Comparison of ENCODE assay signal across 8 cellular contexts in genomic region chr19:41225238-41226052, GRCh38. TPM values are rescaled to one million over a fixed set of nuclear protein-coding genes. Genes with fewer than 3 reads are reported as not detected.
DNase-seq lines count a peak whose midpoint lies in the region; TF ChIP-seq lines count a peak whose summit lies in the region.

No MANE protein-coding gene starts in this region.

- no TSS peak for BruUV-seq in PC-9 (replicated peaks; lab: Mats Ljungman, UMichigan)

- WGBS in adrenal gland, 4 donors: 37 to 51% (median 49%) methylated on average over 17 to 29 of the region's 29 CpGs
- 53% methylated on average over 27 of the region's 29 CpGs for WGBS in hepatocyte (ENCODE audit: low lambda C conversion rate, missing lambda C conversion rate)

- peaks cover 28% of the 10 kb centered on the region for H3K36me3 ChIP-seq in BJ (ENCODE audit: control insufficient read depth, insufficient read depth, low read length)
- H3K36me3 ChIP-seq in PC-9 (ENCODE audit: low read depth): peaks cover 6% of the 10 kb centered on the region; the same call in 1 of the 2 replicates
- H3K36me3 ChIP-seq in adrenal gland (replicated peaks in 1 of 2): no peaks in the 10 kb centered on the region
- no peaks in the 10 kb centered on the region for H3K36me3 ChIP-seq in hepatocyte (replicated peaks; ENCODE audit: insufficient read depth, low read depth)
- peaks cover 57% of the 10 kb centered on the region for H3K36me3 ChIP-seq in skeletal muscle satellite cell (ENCODE audit: insufficient read depth, low read length)

- TF ChIP-seq POLR2A in adrenal gland (IDR thresholded peaks at IDR 0.05): peak in 1 of 2 donors; percentile 56

- H3K4me1 ChIP-seq in PC-9 (replicated peaks; ENCODE audit: insufficient read depth) (peaks cover 52% of the 10 kb centered on the region), adrenal gland (replicated peaks in 1 of 2) (peaks cover 24 to 43% of the 10 kb centered on the region in 2 donors), hepatocyte (ENCODE audit: insufficient read depth) (peaks cover 25% of the 10 kb centered on the region), skeletal muscle satellite cell (ENCODE audit: control insufficient read depth, insufficient read depth, low read length) (peaks cover 65% of the 10 kb centered on the region)

- H3K4me2 ChIP-seq in PC-9 (peak overlapping the region; percentile 91), hepatocyte (peak overlapping the region; percentile 79), skeletal muscle satellite cell (ENCODE audit: low read length) (peak overlapping the region; percentile 82)

- H3K27me3 ChIP-seq in BJ (ENCODE audit: control insufficient read depth, insufficient read depth, low read length): no peaks in the 10 kb centered on the region
- no peaks in the 10 kb centered on the region for H3K27me3 ChIP-seq in PC-9 (ENCODE audit: insufficient read depth, low read depth)
- H3K27me3 ChIP-seq in adrenal gland: no peaks in the 10 kb centered on the region
- no peaks in the 10 kb centered on the region for H3K27me3 ChIP-seq in hepatocyte
- H3K27me3 ChIP-seq in skeletal muscle satellite cell (ENCODE audit: control insufficient read depth, insufficient read depth, low read length): no peaks in the 10 kb centered on the region

- DNase-seq in BJ (ENCODE audit: low read depth) (peak; percentile 98), PC-9 (peak; percentile 90 to 96), adrenal gland (peak; percentile 81 to 95 (median 93)), hepatocyte (ENCODE audit: low spot score) (peak; percentile 89), DMS53 treated with DMSO at 0.1 percent for 48 hours (lab: John Stamatoyannopoulos, UW; ENCODE audit: unreplicated experiment) (no peak), DMS79 treated with DMSO at 0.1 percent for 48 hours (lab: John Stamatoyannopoulos, UW) (no peak)
- no peak for DNase-seq in central memory CD4-positive, alpha-beta T cell

- peaks cover 11% of the 10 kb centered on the region; the same call in 1 of the 2 replicates for H3K79me2 ChIP-seq in PC-9 (ENCODE audit: low read depth)
- peaks cover 5% of the 10 kb centered on the region for H3K79me2 ChIP-seq in hepatocyte

- TF ChIP-seq CTCF in BJ (IDR thresholded peaks at IDR 0.05; ENCODE audit: insufficient read depth, low read depth, low read length) (no peak), PC-9 (conservative IDR thresholded peaks at IDR 0.05) (no peak), adrenal gland (IDR thresholded peaks at IDR 0.05) (no peak), hepatocyte (IDR thresholded peaks at IDR 0.05; ENCODE audit: poor library complexity) (no peak)

- intact Hi-C loops in PC-9 (cut with micrococcal nuclease; ENCODE audit: unreplicated experiment): loop anchor here (2.0 to 5.0 kb wide), 2 partner anchors 49 to 508 kb away; partner anchors contain the start of genes COQ8B and ITPKC
- intact Hi-C loops in adrenal gland (cut with DNase I): no loop called here

- H3K9me3 ChIP-seq in PC-9 (ENCODE audit: insufficient read depth, low read depth) (no peaks in the 10 kb centered on the region), adrenal gland (replicated peaks in 1 of 3) (no peaks in the 10 kb centered on the region), hepatocyte (ENCODE audit: low read depth) (no peaks in the 10 kb centered on the region), skeletal muscle satellite cell (replicated peaks; ENCODE audit: low read length) (no peaks in the 10 kb centered on the region)

- peak overlapping the region; percentile 31 for H3K4me3 ChIP-seq in BJ (ENCODE audit: low read depth, low read length)
- H3K4me3 ChIP-seq in PC-9: peak overlapping the region; percentile 61
- H3K4me3 ChIP-seq in adrenal gland: peak overlapping the region in 2 of 4 donors; percentile 52 to 53
- H3K4me3 ChIP-seq in hepatocyte: peak overlapping the region; percentile 39
- peak overlapping the region; percentile 58 for H3K4me3 ChIP-seq in skeletal muscle satellite cell (ENCODE audit: low read length)

- H3K9ac ChIP-seq in skeletal muscle satellite cell (ENCODE audit: low read depth, low read length): peak overlapping the region; percentile 81

- peak overlapping the region; percentile 78 for H2AFZ ChIP-seq in PC-9
- H2AFZ ChIP-seq in hepatocyte: peak overlapping the region; percentile 40

- POLR2A ChIA-PET in BJ (lab: Charles Lee) (interaction anchor here (0.7 to 0.8 kb wide), 2 partner anchors 448 to 943 kb away, joined by 3 to 4 read pairs; no protein-coding TSS in a partner anchor), PC-9 (lab: Charles Lee; ENCODE audit: unreplicated experiment) (interaction anchor here (0.6 kb wide), 2 partner anchors 44 to 822 kb away, joined by 6 to 28 read pairs; no protein-coding TSS in a partner anchor)

- H4K20me1 ChIP-seq in PC-9 (ENCODE audit: insufficient read depth): no peaks in the 10 kb centered on the region
- H4K20me1 ChIP-seq in hepatocyte (ENCODE audit: insufficient read depth, poor library complexity, severe bottlenecking): no peaks in the 10 kb centered on the region

- CTCF ChIA-PET in BJ (lab: Yijun Ruan, JAX) (interaction anchor here (1.0 to 4.1 kb wide), 4 partner anchors 11 to 38 kb away, joined by 4 to 27 read pairs (median 8); partner anchors contain the start of gene HNRNPUL1), PC-9 (lab: Charles Lee) (no interaction called here)

- H3K27ac ChIP-seq in PC-9 (peak overlapping the region; percentile 78), adrenal gland (peak overlapping the region; percentile 90 to 97 (median 95)), hepatocyte (peak overlapping the region; percentile 97)

- no peaks in the 10 kb centered on the region for H3K9me2 ChIP-seq in PC-9 (ENCODE audit: insufficient read depth)
- H3K9me2 ChIP-seq in hepatocyte (replicated peaks; ENCODE audit: insufficient read depth): no peaks in the 10 kb centered on the region

- peaks cover 37% of the 10 kb centered on the region for H3F3A ChIP-seq in PC-9 (ENCODE audit: insufficient read depth, low read depth)

RNA-seq across cellular contexts. Expression of gene AXL, which starts 6.4 kb away (rescaled TPM):
- 190 and 260 TPM in 2 replicates for polyA plus RNA-seq in BJ (2011; rRNA removed)
- polyA minus RNA-seq in BJ (2011; rRNA and poly(A)+ RNA removed): 840 and 1,131 TPM in 2 replicates
- total RNA-seq in PC-9 (2021): 236 and 271 TPM in 2 replicates
- 100 to 1,000 TPM in 1 of 8 donors, 10 to 100 TPM in 7; 47.6 to 105 (median 61.3) TPM for total RNA-seq in adrenal gland
- polyA plus RNA-seq in adrenal gland: 10 to 100 TPM; 12.0 to 18.1 (median 16.8) TPM
- 35.0 and 45.9 TPM in 2 replicates for total RNA-seq in hepatocyte
- 15.0 and 17.3 TPM in 2 replicates for polyA plus RNA-seq in hepatocyte
- total RNA-seq in skeletal muscle satellite cell (2012; rRNA removed): 208 and 238 TPM in 2 replicates

RNA-seq across cellular contexts. Expression of gene CYP2S1, which starts 32.4 kb away (rescaled TPM):
- polyA plus RNA-seq in BJ (2011; rRNA removed) (0.27 and 0.53 TPM in 2 replicates), adrenal gland (1 to 10 TPM in 2 of 3 donors, under 1 TPM in 1; 0.84 to 1.2 (median 1.2) TPM), hepatocyte (23.7 and 26.0 TPM in 2 replicates)
- polyA minus RNA-seq in BJ (2011; rRNA and poly(A)+ RNA removed): 0.28 and 0.51 TPM in 2 replicates
- total RNA-seq in PC-9 (2021) (6.8 and 14.9 TPM in 2 replicates), adrenal gland (1 to 10 TPM; 1.4 to 4.7 (median 2.2) TPM), hepatocyte (8.5 and 11.6 TPM in 2 replicates)
- not detected in 2 replicates for total RNA-seq in skeletal muscle satellite cell (2012; rRNA removed)

RNA-seq across cellular contexts. Expression of gene HNRNPUL1, which starts 38.7 kb away (rescaled TPM):
- polyA plus RNA-seq in BJ (2011; rRNA removed) (35.4 and 37.9 TPM in 2 replicates), adrenal gland (100 to 1,000 TPM in 2 of 3 donors, 10 to 100 TPM in 1; 90.4 to 130 (median 101) TPM), hepatocyte (111 and 115 TPM in 2 replicates)
- 34.5 and 35.9 TPM in 2 replicates for polyA minus RNA-seq in BJ (2011; rRNA and poly(A)+ RNA removed)
- total RNA-seq in PC-9 (2021) (248 and 266 TPM in 2 replicates), adrenal gland (100 to 1,000 TPM; 123 to 175 (median 146) TPM), hepatocyte (92.8 and 98.5 TPM in 2 replicates)
- total RNA-seq in skeletal muscle satellite cell (2012; rRNA removed): 85.6 and 97.1 TPM in 2 replicates

Comparison
In these comparisons a context has a peak if more than half of its experiments do, and no peak if none do; other contexts are left out.
1. DNase-seq: peak in BJ (single experiment), PC-9 (2 of 2), adrenal gland (7 of 7) and hepatocyte (single experiment); none in DMS53 treated with DMSO at 0.1 percent for 48 hours (single experiment), central memory CD4-positive, alpha-beta T cell (single experiment) and DMS79 treated with DMSO at 0.1 percent for 48 hours (single experiment).
2. Peak in every context shown above with its lines, with median percentiles within 50 percentile points of each other: H3K27ac ChIP-seq and H3K4me2 ChIP-seq.